ENCODE assay signal across 17 cellular contexts in the genomic region with DNA sequence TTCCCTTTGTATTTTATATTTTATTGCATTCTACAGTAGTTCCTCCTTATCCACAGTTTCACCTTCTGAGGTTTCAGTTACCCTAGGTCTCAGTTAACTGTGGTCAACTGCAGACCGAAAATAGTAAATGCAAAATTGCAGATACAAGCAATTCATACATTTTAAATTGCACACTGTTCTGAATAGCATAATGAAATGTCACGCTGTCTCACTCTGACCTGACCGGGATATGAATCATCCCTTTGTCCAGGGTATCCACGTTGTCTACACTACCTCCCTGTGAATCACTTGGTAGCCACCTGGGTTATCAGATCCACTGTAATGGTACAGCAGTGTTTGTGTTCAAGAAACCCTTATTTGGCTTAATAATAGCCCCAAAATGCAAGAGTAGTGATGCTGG.
DNase-seq lines count a peak whose midpoint lies in the region; ATAC-seq, FAIRE-seq and TF ChIP-seq lines count a peak whose summit lies in the region.
"Had no signal": no experiment of that assay in that cellular context is flagged by ENCODE, and none has a peak within 500 bp of the region (broad histone marks: within the 10 kb centered on the region; RNA-seq: fewer than 3 reads in every experiment).

No MANE protein-coding gene starts in this region.

- H3K4me2 ChIP-seq in keratinocyte (ENCODE audit: control insufficient read depth, extremely low read depth, insufficient read depth, low read depth, low read length): peak overlapping the region; percentile 19

- H3K4me3 Mint-ChIP-seq in stimulated activated naive B cell treated with anti-CD40 and anti-IgM and Interleukin-4, amounts not matched to agents 10 μg/mL and 1 μg/mL and 100 μg/mL, for 72 hours: no peak overlapping the region
- H3K4me3 Mint-ChIP-seq: activated T-helper 1 cell treated with anti-CD3 and anti-CD28 coated beads, Interleukin-12 subunit alpha, Interleukin-12 subunit beta, Interleukin-2, Interleukin-4 antibody, amounts not matched to agents 30 ng/mL and 10 ng/mL and 1 ng/mL, durations not matched to agents 14 hours and 24 hours and 36 hours; immature natural killer cell had no signal

- no peak overlapping the region for H3K4me3 ChIP-seq in keratinocyte (ENCODE audit: control insufficient read depth in 2 of 3, extremely low read depth in 1 of 3, insufficient read depth in 2 of 3, low read depth in 1 of 3, low read length in 3 of 3)
- H3K4me3 ChIP-seq: gastrocnemius medialis, Peyer's patch, prostate gland, thyroid gland had no signal

- FAIRE-seq in GM12891 (lab: Jason Lieb, UNC) (peak; percentile 45), keratinocyte (lab: Jason Lieb, UNC) (peak; percentile 97)

- peaks cover 13% of the 10 kb centered on the region for H3K4me1 ChIP-seq in keratinocyte (ENCODE audit: control insufficient read depth, extremely low read depth, insufficient read depth, low read length)
- H3K4me1 ChIP-seq: gastrocnemius medialis, Peyer's patch, prostate gland, thyroid gland had no signal

- dilution Hi-C loops in keratinocyte (cut with MboI; ENCODE audit: extremely low pct_ligation_motif_present, low sequenced_read_pairs): no loop called here

- no peak overlapping the region for H2AFZ ChIP-seq in keratinocyte (ENCODE audit: control insufficient read depth, low read length)

- no peaks in the 10 kb centered on the region for H3K36me3 ChIP-seq in keratinocyte (ENCODE audit: control insufficient read depth in 2 of 2, extremely low read depth in 1 of 2, insufficient read depth in 2 of 2, low read length in 2 of 2)
- H3K36me3 ChIP-seq: gastrocnemius medialis, Peyer's patch, prostate gland, thyroid gland had no signal

- no peaks in the 10 kb centered on the region for H3K36me3 Mint-ChIP-seq in stimulated activated naive B cell treated with anti-CD40 and anti-IgM and Interleukin-4, amounts not matched to agents 10 μg/mL and 1 μg/mL and 100 μg/mL, for 72 hours
- H3K36me3 Mint-ChIP-seq: immature natural killer cell had no signal

- H3K4me1 Mint-ChIP-seq in stimulated activated naive B cell treated with anti-CD40 and anti-IgM and Interleukin-4, amounts not matched to agents 10 μg/mL and 1 μg/mL and 100 μg/mL, for 72 hours: no peaks in the 10 kb centered on the region
- H3K4me1 Mint-ChIP-seq: immature natural killer cell had no signal

- no peaks in the 10 kb centered on the region for H3K9me1 ChIP-seq in keratinocyte (ENCODE audit: control insufficient read depth, extremely low read depth, insufficient read depth, low read length)

- H3K27ac ChIP-seq in keratinocyte (ENCODE audit: control insufficient read depth, insufficient read depth, low read length): no peak overlapping the region
- H3K27ac ChIP-seq: gastrocnemius medialis, Peyer's patch, prostate gland, thyroid gland had no signal

- TF ChIP-seq POLR2A in GM12891 (IDR thresholded peaks at IDR 0.05; ENCODE audit: low read depth, low read length) (no peak), GM18505 (IDR thresholded peaks at IDR 0.05; ENCODE audit: borderline replicate concordance, extremely low read depth, insufficient read depth, insufficient read length) (no peak)

- no peaks in the 10 kb centered on the region for H3K9me3 Mint-ChIP-seq in stimulated activated naive B cell treated with anti-CD40 and anti-IgM and Interleukin-4, amounts not matched to agents 10 μg/mL and 1 μg/mL and 100 μg/mL, for 72 hours
- H3K9me3 Mint-ChIP-seq: activated T-helper 1 cell treated with anti-CD3 and anti-CD28 coated beads, Interleukin-12 subunit alpha, Interleukin-12 subunit beta, Interleukin-2, Interleukin-4 antibody, amounts not matched to agents 30 ng/mL and 10 ng/mL and 1 ng/mL, durations not matched to agents 14 hours and 24 hours and 36 hours; immature natural killer cell had no signal

- no peaks in the 10 kb centered on the region for H3K27me3 ChIP-seq in keratinocyte (ENCODE audit: control insufficient read depth, extremely low read depth, insufficient read depth, low read length)
- H3K27me3 ChIP-seq: gastrocnemius medialis, Peyer's patch, thyroid gland had no signal

- no peak overlapping the region for H3K9ac ChIP-seq in keratinocyte (ENCODE audit: control insufficient read depth, extremely low read depth, insufficient read depth, low read length)

- no peaks in the 10 kb centered on the region for H3K9me3 ChIP-seq in keratinocyte (ENCODE audit: control insufficient read depth, low read depth, low read length)
- H3K9me3 ChIP-seq: gastrocnemius medialis, Peyer's patch, prostate gland, thyroid gland had no signal

- TF ChIP-seq CTCF in keratinocyte (optimal IDR thresholded peaks at IDR 0.05 in 1 of 3, IDR thresholded peaks at IDR 0.05 in 1 of 3, conservative IDR thresholded peaks at IDR 0.05 in 1 of 3; ENCODE audit: extremely low read depth in 1 of 3, insufficient read depth in 2 of 3, low read length in 3 of 3): no peak

- DNase-seq in GM12891 (ENCODE audit: insufficient read length, low spot score) (no peak), NCI-H146 treated with DMSO at 0.1 percent for 48 hours (lab: John Stamatoyannopoulos, UW; ENCODE audit: unreplicated experiment) (peak; percentile 52), astrocyte of the hippocampus (ENCODE audit: low read depth, low spot score) (peak; percentile 29), keratinocyte (ENCODE audit: low read depth, low spot score) (no peak), left cardiac atrium (no peak)
- DNase-seq in stimulated activated naive B cell treated with anti-CD40 and anti-IgM and Interleukin-4, amounts not matched to agents 10 μg/mL and 1 μg/mL and 100 μg/mL, for 72 hours: no peak
- DNase-seq: activated CD4-positive, alpha-beta T cell treated with anti-CD3 and anti-CD28 coated beads, Interleukin-2, amount 50 U/mL, for 48 hours; gastrocnemius medialis; immature natural killer cell; NCI-H1105; Peyer's patch; T1000; thyroid gland had no signal

- peaks cover 0 to 3% of the 10 kb centered on the region in 2 donors for H3K27me3 Mint-ChIP-seq in stimulated activated naive B cell treated with anti-CD40 and anti-IgM and Interleukin-4, amounts not matched to agents 10 μg/mL and 1 μg/mL and 100 μg/mL, for 72 hours

- ATAC-seq in left cardiac atrium (no peak), GM18505 (IDR thresholded peaks at IDR 0.05; ENCODE audit: unreplicated experiment) (no peak), HG02852 (IDR thresholded peaks at IDR 0.05; ENCODE audit: unreplicated experiment) (no peak)
- no peak for ATAC-seq in stimulated activated naive B cell treated with anti-CD40 and anti-IgM and Interleukin-4, amounts not matched to agents 10 μg/mL and 1 μg/mL and 100 μg/mL, for 72 hours (replicated peaks)
- ATAC-seq: gastrocnemius medialis had no signal

- intact Hi-C loops in left cardiac atrium (cut with DNase I): no loop called here

- H4K20me1 ChIP-seq in keratinocyte (ENCODE audit: control insufficient read depth, extremely low read depth, insufficient read depth, low read length): no peaks in the 10 kb centered on the region

- no peak overlapping the region for H3K27ac Mint-ChIP-seq in stimulated activated naive B cell treated with anti-CD40 and anti-IgM and Interleukin-4, amounts not matched to agents 10 μg/mL and 1 μg/mL and 100 μg/mL, for 72 hours
- H3K27ac Mint-ChIP-seq: activated T-helper 1 cell treated with anti-CD3 and anti-CD28 coated beads, Interleukin-12 subunit alpha, Interleukin-12 subunit beta, Interleukin-2, Interleukin-4 antibody, amounts not matched to agents 30 ng/mL and 10 ng/mL and 1 ng/mL, durations not matched to agents 14 hours and 24 hours and 36 hours; immature natural killer cell had no signal

- no peaks in the 10 kb centered on the region for H3K79me2 ChIP-seq in keratinocyte (ENCODE audit: control insufficient read depth, insufficient read depth, low read length)

TF ChIP-seq in GM12891, 5 proteins besides CTCF, POLR2A, EP300 and RAD21:
- TF ChIP-seq TAF1 (IDR thresholded peaks at IDR 0.05; ENCODE audit: low read depth, low read length) (no peak), POU2F2 (IDR thresholded peaks at IDR 0.05; ENCODE audit: low read depth, low read length) (no peak)
TF ChIP-seq in GM12891: peak in this region for 0.

Comparison
In these comparisons a context has a peak if more than half of its experiments do, and no peak if none do; other contexts are left out.
1. DNase-seq: peak in NCI-H146 treated with DMSO at 0.1 percent for 48 hours (single experiment) and astrocyte of the hippocampus (single experiment); none in GM12891 (single experiment), keratinocyte (single experiment), left cardiac atrium (single experiment) and stimulated activated naive B cell treated with anti-CD40 and anti-IgM and Interleukin-4, amounts not matched to agents 10 μg/mL and 1 μg/mL and 100 μg/mL, for 72 hours (single experiment).